In the genomic region with DNA sequence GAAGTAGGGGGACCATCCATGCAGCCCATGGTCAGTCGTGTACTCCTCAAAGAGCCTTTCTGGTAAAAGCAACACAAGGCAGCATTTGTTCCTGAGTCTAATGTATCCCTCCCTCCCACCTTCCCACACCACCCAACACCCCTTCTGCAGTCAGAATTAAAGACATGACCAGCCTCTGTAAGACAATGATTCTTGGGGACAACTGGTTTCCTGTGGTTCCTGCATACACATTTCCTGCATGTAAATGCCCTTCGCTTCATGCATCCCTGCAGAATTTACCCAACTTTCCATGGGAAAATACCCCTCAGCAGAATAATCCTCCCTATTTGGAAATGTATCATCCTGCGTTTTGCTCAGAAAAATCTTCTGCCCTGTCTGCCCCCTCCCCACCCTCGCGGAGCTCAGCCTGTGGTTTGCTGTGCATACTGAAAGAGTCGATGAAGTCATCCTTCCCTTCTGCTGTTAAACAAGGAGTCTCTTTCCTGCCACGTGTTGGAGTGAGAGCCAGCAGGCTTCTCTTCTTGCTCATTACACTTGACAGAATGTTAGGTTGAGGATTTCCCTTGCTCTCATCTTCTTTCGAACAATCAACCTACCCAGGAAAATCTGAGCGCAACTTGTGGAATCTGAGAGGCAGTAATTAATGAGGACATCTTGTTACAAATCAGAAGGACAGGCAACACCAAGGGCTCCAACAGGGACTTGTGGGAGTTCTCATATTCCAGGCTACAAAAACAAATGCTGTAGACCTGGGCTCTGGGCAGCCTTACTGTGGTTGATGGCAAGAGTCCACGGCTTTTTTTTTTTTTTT, we compare ENCODE assay signal across 8 cellular contexts. TPM values are rescaled to one million over a fixed set of nuclear protein-coding genes. Genes with fewer than 3 reads are reported as not detected.
DNase-seq lines count a peak whose midpoint lies in the region; ATAC-seq and TF ChIP-seq lines count a peak whose summit lies in the region.

No MANE protein-coding gene starts in this region.

- TF ChIP-seq POLR2A in ovary (IDR thresholded peaks at IDR 0.05) = no peak

- peak; percentile 81 for ATAC-seq in GM21423 (IDR thresholded peaks at IDR 0.05; ENCODE audit: unreplicated experiment)
- peak; percentile 96 for ATAC-seq in activated T-helper 17 cell treated with anti-CD3 and anti-CD28 coated beads, Interleukin-2, amount 50 U/mL, for 72 hours (replicated peaks)

- no peak overlapping the region for H3K27ac Mint-ChIP-seq in activated T-helper 17 cell treated with anti-CD3 and anti-CD28 coated beads, Interleukin-2, amount 50 U/mL, for 72 hours

- TF ChIP-seq CTCF in Loucy (conservative IDR thresholded peaks at IDR 0.05; ENCODE audit: low read length) (no peak), ovary (IDR thresholded peaks at IDR 0.05) (no peak)

- peak overlapping the region; percentile 71 for H2AFZ ChIP-seq in Loucy (ENCODE audit: low read length)

- TF ChIP-seq EP300 in ovary (IDR thresholded peaks at IDR 0.05) = no peak

- H3K27me3 Mint-ChIP-seq in activated T-helper 17 cell treated with anti-CD3 and anti-CD28 coated beads, Interleukin-2, amount 50 U/mL, for 72 hours = peaks cover 2% of the 10 kb centered on the region

- no peaks in the 10 kb centered on the region for H3F3A ChIP-seq in Loucy (ENCODE audit: low read depth)

- no peaks in the 10 kb centered on the region for H3K9me2 ChIP-seq in Loucy (replicated peaks; ENCODE audit: low read depth, low read length)

- H3K4me3 ChIP-seq in Loucy (ENCODE audit: low read length, poor library complexity, severe bottlenecking) (peak overlapping the region; percentile 65), ovary (no peak overlapping the region)

- WGBS in ovary, 3 donors = 9 to 16% (median 10%) methylated on average over 10 of the region's 10 CpGs

- H3K9me3 ChIP-seq in Loucy (ENCODE audit: insufficient read depth, low read depth, low read length) = no peaks in the 10 kb centered on the region
- H3K9me3 ChIP-seq in ovary = no peaks in the 10 kb centered on the region

- H3K4me1 ChIP-seq in Loucy (ENCODE audit: insufficient read depth, low read length, poor library complexity, severe bottlenecking) = peaks cover 66% of the 10 kb centered on the region
- H3K4me1 ChIP-seq in ovary (ENCODE audit: insufficient read depth) = no peaks in the 10 kb centered on the region

- no peaks in the 10 kb centered on the region for H3K79me2 ChIP-seq in Loucy (ENCODE audit: insufficient read depth, low read length)

- intact Hi-C loops in ovary (cut with DNase I) = no loop called here

- H3K4me3 Mint-ChIP-seq in activated T-helper 17 cell treated with anti-CD3 and anti-CD28 coated beads, Interleukin-2, amount 50 U/mL, for 72 hours = no peak overlapping the region

- H3K36me3 Mint-ChIP-seq in activated T-helper 17 cell treated with anti-CD3 and anti-CD28 coated beads, Interleukin-2, amount 50 U/mL, for 72 hours (ENCODE audit: low read depth) = no peaks in the 10 kb centered on the region

- H3K27ac ChIP-seq in ovary = no peak overlapping the region

- H3K27me3 ChIP-seq in Loucy (ENCODE audit: insufficient read depth, low read length, poor library complexity, severe bottlenecking) (no peaks in the 10 kb centered on the region), ovary (no peaks in the 10 kb centered on the region)

- H3K4me1 Mint-ChIP-seq in activated T-helper 17 cell treated with anti-CD3 and anti-CD28 coated beads, Interleukin-2, amount 50 U/mL, for 72 hours = no peaks in the 10 kb centered on the region

- DNase-seq in Daoy (ENCODE audit: low read depth) (peak; percentile 79), hippocampal formation (lab: John Stamatoyannopoulos, UW) (peak; percentile 6 to 10), ovary (no peak)
- DNase-seq in stimulated activated CD4-positive, alpha-beta T cell treated with anti-CD3 and anti-CD28 coated beads, Interleukin-2, amount 100 ng/mL, for 48 hours = peak; percentile 4 to 9
- DNase-seq in activated CD4-positive, CD25-positive, alpha-beta regulatory T cell treated with anti-CD3 and anti-CD28 coated beads, Interleukin-2, amount 50 U/mL, for 72 hours = no peak

- H3K4me2 ChIP-seq in Loucy (ENCODE audit: low read depth, low read length, poor library complexity, severe bottlenecking) = peak overlapping the region; percentile 68

- peak overlapping the region; percentile 32 for H3K9ac ChIP-seq in Loucy (ENCODE audit: low read depth, low read length, poor library complexity, severe bottlenecking)

- H4K20me1 ChIP-seq in Loucy (ENCODE audit: insufficient read depth, low read length, poor library complexity, severe bottlenecking) = no peaks in the 10 kb centered on the region

- no peaks in the 10 kb centered on the region for H3K9me3 Mint-ChIP-seq in activated T-helper 17 cell treated with anti-CD3 and anti-CD28 coated beads, Interleukin-2, amount 50 U/mL, for 72 hours

- no peaks in the 10 kb centered on the region for H3K36me3 ChIP-seq in Loucy (ENCODE audit: insufficient read depth, low read length)
- no peaks in the 10 kb centered on the region for H3K36me3 ChIP-seq in ovary

RNA-seq across cellular contexts. Expression of gene TNN, which starts 4.7 kb away (rescaled TPM):
- 0.29 TPM in 1 of 2 replicates, not detected in the other for total RNA-seq in Daoy (2014; rRNA removed; shearing (Covaris generic))
- not detected for total RNA-seq in activated T-helper 17 cell treated with anti-CD3 and anti-CD28 coated beads, Interleukin-2, amount 50 U/mL, for 72 hours
- total RNA-seq in ovary = not detected
- under 1 TPM in 1 of 2 donors, not detected in 1; 0.12 TPM for polyA plus RNA-seq in ovary

RNA-seq across cellular contexts. Expression of gene MRPS14, which starts 49.1 kb away (rescaled TPM):
- 21.3 and 29.0 TPM in 2 replicates for total RNA-seq in Daoy (2014; rRNA removed; shearing (Covaris generic))
- 10 to 100 TPM; 25.0 to 31.5 TPM for total RNA-seq in activated T-helper 17 cell treated with anti-CD3 and anti-CD28 coated beads, Interleukin-2, amount 50 U/mL, for 72 hours
- total RNA-seq in ovary = 10 to 100 TPM; 21.1 to 30.9 (median 26.2) TPM
- polyA plus RNA-seq in ovary = 10 to 100 TPM; 21.0 to 38.0 TPM

Comparison
In these comparisons a context has a peak if more than half of its experiments do, and no peak if none do; other contexts are left out.
1. DNase-seq: peak in Daoy (single experiment), hippocampal formation (2 of 2) and stimulated activated CD4-positive, alpha-beta T cell treated with anti-CD3 and anti-CD28 coated beads, Interleukin-2, amount 100 ng/mL, for 48 hours (2 of 2); none in activated CD4-positive, CD25-positive, alpha-beta regulatory T cell treated with anti-CD3 and anti-CD28 coated beads, Interleukin-2, amount 50 U/mL, for 72 hours (single experiment) and ovary (0 of 5).